ENCODE assay signal across 8 cellular contexts in the genomic region with DNA sequence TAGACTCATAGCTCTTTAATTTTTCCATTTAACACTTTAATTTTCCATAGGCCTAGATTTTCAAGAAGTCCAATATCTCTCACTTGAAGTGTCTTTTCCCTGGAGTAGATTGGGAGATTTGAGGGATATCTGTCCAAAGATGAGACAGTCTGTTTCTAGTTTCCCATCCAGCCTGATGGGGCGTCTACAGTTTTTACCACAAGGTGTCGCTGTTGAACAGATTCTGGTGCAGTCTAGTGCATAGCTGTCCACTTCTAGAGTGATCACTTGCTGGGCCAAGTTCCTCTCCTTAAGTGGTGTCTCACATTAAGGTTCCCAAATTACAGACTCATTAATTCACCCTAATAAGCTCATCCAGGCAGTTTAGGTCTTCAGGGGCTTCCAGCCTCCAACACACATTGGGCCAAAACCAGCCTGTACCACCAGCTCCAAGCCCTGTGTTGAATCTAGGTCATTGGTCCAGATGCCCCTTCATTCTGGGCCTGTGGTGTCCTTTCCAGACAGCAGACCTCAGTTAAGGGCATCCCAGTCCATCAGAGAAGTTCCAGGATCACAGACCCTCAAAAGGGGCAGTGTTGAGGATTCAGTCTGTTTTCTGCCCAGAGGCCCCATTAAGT. TPM values are rescaled to one million over a fixed set of nuclear protein-coding genes. Genes with fewer than 3 reads are reported as not detected.
DNase-seq lines count a peak whose midpoint lies in the region; ATAC-seq and TF ChIP-seq lines count a peak whose summit lies in the region.

No MANE protein-coding gene starts in this region.

- ATAC-seq in left lung (no peak), GM19324 (IDR thresholded peaks at IDR 0.05; ENCODE audit: low FRiP score, unreplicated experiment) (no peak)

- DNase-seq in NCI-H524 (lab: John Stamatoyannopoulos, UW) = peak; percentile 23 to 48
- DNase-seq in NCI-H524 treated with DMSO at 0.1 percent for 48 hours (lab: John Stamatoyannopoulos, UW) = no peak
- DNase-seq in NT2/D1 (ENCODE audit: low read depth, low spot score) = peak; percentile 46
- peak; percentile 63 for DNase-seq in activated naive CD4-positive, alpha-beta T cell treated with Interleukin-2 at 50 U/mL for 16 hours
- no peak for DNase-seq in left lung
- no peak for DNase-seq in inferior parietal cortex (ENCODE audit: extremely low spot score)
- DNase-seq in esophagus muscularis mucosa (ENCODE audit: extremely low spot score) = no peak

- no peak for TF ChIP-seq EP300 in esophagus muscularis mucosa (IDR thresholded peaks at IDR 0.05)

- no peak overlapping the region for H3K27ac ChIP-seq in left lung
- H3K27ac ChIP-seq in esophagus muscularis mucosa (replicated peaks in 1 of 4) = no peak overlapping the region

- WGBS in esophagus muscularis mucosa = 40% methylated on average over 2 of the region's 2 CpGs

- H3K4me3 ChIP-seq in NT2/D1 (ENCODE audit: insufficient read length, low read depth) = no peak overlapping the region
- no peak overlapping the region for H3K4me3 ChIP-seq in left lung
- H3K4me3 ChIP-seq in esophagus muscularis mucosa = no peak overlapping the region

- H3K27me3 ChIP-seq in NT2/D1 (ENCODE audit: insufficient read depth, insufficient read length) = no peaks in the 10 kb centered on the region
- H3K27me3 ChIP-seq in left lung = peaks cover 0 to 10% of the 10 kb centered on the region in 2 donors
- H3K27me3 ChIP-seq in esophagus muscularis mucosa = peaks cover 0 to 9% (median 3%) of the 10 kb centered on the region in 4 donors

- TF ChIP-seq POLR2A in esophagus muscularis mucosa (IDR thresholded peaks at IDR 0.05; ENCODE audit: low read depth) = no peak

- intact Hi-C loops in left lung (cut with DNase I) (loop anchor here in 1 of 2 donors (10.0 kb wide), 1 partner anchor 133 kb away; no protein-coding TSS in a partner anchor), esophagus muscularis mucosa (cut with DNase I) (no loop called here)

- TF ChIP-seq CTCF in left lung (IDR thresholded peaks at IDR 0.05) (peak; percentile 29 to 71), esophagus muscularis mucosa (IDR thresholded peaks at IDR 0.05) (peak in 1 of 3 experiments; percentile 38)

- no peaks in the 10 kb centered on the region for H3K36me3 ChIP-seq in NT2/D1 (ENCODE audit: insufficient read depth, insufficient read length, low read length)
- H3K36me3 ChIP-seq in left lung = peaks cover 0 to 57% of the 10 kb centered on the region in 2 donors
- H3K36me3 ChIP-seq in esophagus muscularis mucosa = peaks cover 0 to 7% (median 0%) of the 10 kb centered on the region in 4 donors

- H3K9me3 ChIP-seq in NT2/D1 (ENCODE audit: insufficient read depth, low read length) = peaks cover 28% of the 10 kb centered on the region
- H3K9me3 ChIP-seq in left lung = peaks cover 0 to 24% of the 10 kb centered on the region in 2 donors
- peaks cover 0 to 18% (median 12%) of the 10 kb centered on the region in 4 donors for H3K9me3 ChIP-seq in esophagus muscularis mucosa

- H3K4me1 ChIP-seq in NT2/D1 (ENCODE audit: insufficient read depth, insufficient read length) (no peaks in the 10 kb centered on the region), left lung (peaks cover 5 to 42% of the 10 kb centered on the region in 2 donors), esophagus muscularis mucosa (peaks cover 5 to 19% (median 16%) of the 10 kb centered on the region in 4 donors)

- H3K9ac ChIP-seq in NT2/D1 (ENCODE audit: insufficient read length, low read depth) = no peak overlapping the region

RNA-seq across cellular contexts. Expression of a gene that starts 9.4 kb away (rescaled TPM):
- total RNA-seq in left lung = 10 to 100 TPM in 1 of 2 donors, 1 to 10 TPM in 1; 6.4 to 17.6 TPM
- total RNA-seq in esophagus muscularis mucosa = 1 to 10 TPM in 3 of 4 donors, under 1 TPM in 1; 0.39 to 5.0 (median 1.8) TPM

RNA-seq across cellular contexts. Expression of a gene that starts 21.7 kb away (rescaled TPM):
- total RNA-seq in left lung (10 to 100 TPM in 1 of 2 donors, 1 to 10 TPM in 1; 3.4 to 15.2 TPM), esophagus muscularis mucosa (1 to 10 TPM; 1.2 to 6.0 (median 2.5) TPM)

Comparison
In these comparisons a context has a peak if more than half of its experiments do, and no peak if none do; other contexts are left out.
1. DNase-seq: peak in NCI-H524 (2 of 2), NT2/D1 (single experiment) and activated naive CD4-positive, alpha-beta T cell treated with Interleukin-2 at 50 U/mL for 16 hours (single experiment); none in NCI-H524 treated with DMSO at 0.1 percent for 48 hours (single experiment), left lung (0 of 2), inferior parietal cortex (single experiment) and esophagus muscularis mucosa (single experiment).